ENCODE assay signal across 1 cellular context in genomic region chrX:39896951-39897740, GRCh38.
A peak's percentile ranks its signal among the peaks of the same experiment; 100 is the strongest.
TF ChIP-seq lines count a peak whose summit lies in the region.

No MANE protein-coding gene starts in this region.

TF ChIP-seq in HepG2, 621 proteins besides CTCF, POLR2A, EP300 and RAD21 (continued from another document):
- TF ChIP-seq ARHGAP35 (CRISPR knock-in tag; IDR thresholded peaks at IDR 0.05; ENCODE audit: borderline replicate concordance) = no peak
- no peak for TF ChIP-seq SNAPC2 (CRISPR knock-in tag; IDR thresholded peaks at IDR 0.05)
- TF ChIP-seq RORA (CRISPR knock-in tag; IDR thresholded peaks at IDR 0.05) = no peak
- TF ChIP-seq ZNF687 (CRISPR knock-in tag; IDR thresholded peaks at IDR 0.05) = peak; percentile 17; the same call in 1 of the 2 replicates
